ENCODE assay signal across 13 cellular contexts in the genomic region with DNA sequence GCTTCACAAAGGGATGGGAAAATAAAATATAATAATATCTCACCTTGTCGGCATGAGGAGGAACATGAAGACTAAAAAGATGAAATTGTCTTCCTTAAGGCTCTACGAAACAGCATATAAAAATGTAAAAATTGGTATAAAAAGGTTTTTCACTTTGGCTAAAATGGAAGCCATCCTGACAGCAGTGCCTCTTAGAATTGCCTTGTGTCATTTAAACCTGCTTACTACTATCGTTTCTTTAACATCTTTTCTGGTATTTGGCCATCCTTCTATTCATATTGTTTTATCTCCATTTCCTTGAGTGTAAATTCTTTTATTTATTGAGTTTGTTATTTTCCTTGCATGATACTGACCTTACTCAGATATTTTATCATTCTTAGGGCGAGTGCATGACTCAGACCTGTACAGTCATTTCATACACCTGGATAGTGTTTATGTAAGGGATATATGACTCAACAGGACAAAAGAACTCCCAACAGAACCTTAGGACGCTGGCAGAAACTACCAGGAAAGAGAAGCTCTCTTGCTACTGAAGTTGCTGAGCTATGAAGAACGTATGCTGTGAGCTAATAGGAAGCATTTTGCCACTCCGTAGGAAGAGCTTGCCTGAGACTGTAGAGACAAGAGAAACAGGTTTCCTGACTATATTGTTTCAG. TPM values are rescaled to one million over a fixed set of nuclear protein-coding genes. Genes with fewer than 3 reads are reported as not detected.
A peak's percentile ranks its signal among the peaks of the same experiment; 100 is the strongest.
DNase-seq lines count a peak whose midpoint lies in the region; ATAC-seq and TF ChIP-seq lines count a peak whose summit lies in the region.
"Had no signal": no experiment of that assay in that cellular context is flagged by ENCODE, and none has a peak within 500 bp of the region (broad histone marks: within the 10 kb centered on the region; RNA-seq: fewer than 3 reads in every experiment).

No MANE protein-coding gene starts in this region.

- H3K36me3 ChIP-seq in adipocyte (ENCODE audit: control insufficient read depth, insufficient read depth, low read length, severe bottlenecking) (no peaks in the 10 kb centered on the region), thymus (ENCODE audit: control insufficient read depth, insufficient read depth) (no peaks in the 10 kb centered on the region), heart left ventricle (no peaks in the 10 kb centered on the region)
- H3K36me3 ChIP-seq: thoracic aorta had no signal

- H3K4me1 ChIP-seq in adipocyte (ENCODE audit: control insufficient read depth, insufficient read depth, low read length) (peaks cover 7% of the 10 kb centered on the region), thymus (ENCODE audit: control insufficient read depth, insufficient read depth, low read length) (no peaks in the 10 kb centered on the region), heart left ventricle (peaks cover 0 to 11% (median 6%) of the 10 kb centered on the region in 12 donors)

- ATAC-seq in HG03159 (IDR thresholded peaks at IDR 0.05; ENCODE audit: unreplicated experiment) (no peak), heart left ventricle (no peak)
- ATAC-seq: GM12878 had no signal

- 85% methylated on average over 7 of the region's 7 CpGs for WGBS in thymus
- WGBS in heart left ventricle, 4 donors = 72 to 81% (median 77%) methylated on average over 7 of the region's 7 CpGs

- TF ChIP-seq POLR2A in heart left ventricle (IDR thresholded peaks at IDR 0.05) = no peak

- H3K9me3 ChIP-seq in adipocyte (ENCODE audit: control insufficient read depth, low read length) = no peaks in the 10 kb centered on the region
- H3K9me3 ChIP-seq in thymus (ENCODE audit: control insufficient read depth) = no peaks in the 10 kb centered on the region
- no peaks in the 10 kb centered on the region for H3K9me3 ChIP-seq in heart left ventricle
- H3K9me3 ChIP-seq: thoracic aorta had no signal

- H3K27me3 ChIP-seq in adipocyte (replicated peaks; ENCODE audit: control insufficient read depth, insufficient read depth, low read length) (no peaks in the 10 kb centered on the region), thymus (ENCODE audit: control insufficient read depth, insufficient read depth) (no peaks in the 10 kb centered on the region), heart left ventricle (no peaks in the 10 kb centered on the region)

- no peak overlapping the region for H3K9ac ChIP-seq in adipocyte (ENCODE audit: low read length)

- no peak for TF ChIP-seq CTCF in heart left ventricle (IDR thresholded peaks at IDR 0.05)

- DNase-seq in SIG-M5 treated with dmso at 0.1 percent for 504 hours (lab: John Stamatoyannopoulos, UW; ENCODE audit: unreplicated experiment) = peak; percentile 44
- no peak for DNase-seq in SIG-M5 (lab: John Stamatoyannopoulos, UW)
- DNase-seq in adipocyte (ENCODE audit: low read depth) = peak; percentile 29
- peak; percentile 87 for DNase-seq in iris pigment epithelial cell (ENCODE audit: low read depth)
- no peak for DNase-seq in heart left ventricle
- DNase-seq in HUDEP-2 (lab: John Stamatoyannopoulos, UW; ENCODE audit: unreplicated experiment in 76 of 76) = no peak
- DNase-seq: activated CD4-positive, CD25-positive, alpha-beta regulatory T cell treated with anti-CD3 and anti-CD28 coated beads, Interleukin-2, amount 50 U/mL, for 72 hours; AML-193; stimulated activated CD4-positive, alpha-beta T cell treated with anti-CD3 and anti-CD28 coated beads, Interleukin-12 subunit alpha, Interleukin-12 subunit beta, amount 100 ng/mL, for 4 hours had no signal

- no peak overlapping the region for H3K4me3 ChIP-seq in adipocyte (ENCODE audit: low read length)
- H3K4me3 ChIP-seq in thymus (ENCODE audit: low read length) = no peak overlapping the region
- no peak overlapping the region for H3K4me3 ChIP-seq in heart left ventricle
- H3K4me3 ChIP-seq: GM12878, thoracic aorta had no signal

- peak overlapping the region; percentile 43 for H3K27ac ChIP-seq in thymus (ENCODE audit: low read depth)
- H3K27ac ChIP-seq in heart left ventricle = no peak overlapping the region
- H3K27ac ChIP-seq: thoracic aorta had no signal

- intact Hi-C loops in heart left ventricle (cut with DNase I) = no loop called here

RNA-seq across cellular contexts. Expression of a gene that starts 5.8 kb away (rescaled TPM):
- 33.2 TPM for polyA plus RNA-seq in thymus
- total RNA-seq in heart left ventricle = 10 to 100 TPM in 4 of 9 donors, 1 to 10 TPM in 5; 8.0 to 12.5 (median 9.7) TPM
- polyA plus RNA-seq in heart left ventricle = 1 to 10 TPM; 5.3 to 6.9 TPM

Comparison
In these comparisons a context has a peak if more than half of its experiments do, and no peak if none do; other contexts are left out.
1. DNase-seq: peak in SIG-M5 treated with dmso at 0.1 percent for 504 hours (single experiment), adipocyte (single experiment) and iris pigment epithelial cell (single experiment); none in SIG-M5 (single experiment), heart left ventricle (0 of 5) and HUDEP-2 (0 of 76).